33 cellular contexts compared by ENCODE assay signal in genomic region chr11:105969756-105970155, GRCh38.
"Had no signal": no experiment of that assay in that cellular context is flagged by ENCODE, and none has a peak within 500 bp of the region (broad histone marks: within the 10 kb centered on the region; RNA-seq: fewer than 3 reads in every experiment).

No MANE protein-coding gene starts in this region.

- H3K4me1 ChIP-seq: SJCRH30 had no signal

- FAIRE-seq: RCC 7860 had no signal

- ATAC-seq: Panc1, Right ventricle myocardium inferior had no signal

- H3K36me3 ChIP-seq: MG63, SJCRH30 had no signal

- H3K4me3 ChIP-seq: MG63, PC-9, SJCRH30 had no signal

- H3K27me3 ChIP-seq: MG63, SJCRH30 had no signal

- DNase-seq: Kasumi-1, MG63, NCI-H1048, NCI-H1092 treated with DMSO at 0.1 percent for 48 hours, NCI-H1105 treated with DMSO at 0.1 percent for 48 hours, NCI-H1417, NCI-H1436, NCI-H146, NCI-H1694, NCI-H187, NCI-H1930, NCI-H2029 treated with DMSO at 0.1 percent for 48 hours, NCI-H2081 treated with DMSO at 0.1 percent for 48 hours, NCI-H2107, NCI-H2171, NCI-H226, NCI-H446 treated with DMSO at 0.1 percent for 48 hours, NCI-H510A, NCI-H524, NCI-H526, NCI-H69, NCI-H748 treated with DMSO at 0.1 percent for 48 hours, NCI-H82, PC-9, SHP77, SIG-M5, SJCRH30, SW 1271, T-helper 1 cell had no signal

- H3K9me3 ChIP-seq: MG63, SJCRH30 had no signal

- H3K4me2 ChIP-seq: PC-9 had no signal

- H3K27ac ChIP-seq: PC-9, RWPE1, SJCRH30 had no signal

- H2AFZ ChIP-seq: PC-9 had no signal
